Comparison of ENCODE assay signal across 10 cellular contexts in the genomic region with DNA sequence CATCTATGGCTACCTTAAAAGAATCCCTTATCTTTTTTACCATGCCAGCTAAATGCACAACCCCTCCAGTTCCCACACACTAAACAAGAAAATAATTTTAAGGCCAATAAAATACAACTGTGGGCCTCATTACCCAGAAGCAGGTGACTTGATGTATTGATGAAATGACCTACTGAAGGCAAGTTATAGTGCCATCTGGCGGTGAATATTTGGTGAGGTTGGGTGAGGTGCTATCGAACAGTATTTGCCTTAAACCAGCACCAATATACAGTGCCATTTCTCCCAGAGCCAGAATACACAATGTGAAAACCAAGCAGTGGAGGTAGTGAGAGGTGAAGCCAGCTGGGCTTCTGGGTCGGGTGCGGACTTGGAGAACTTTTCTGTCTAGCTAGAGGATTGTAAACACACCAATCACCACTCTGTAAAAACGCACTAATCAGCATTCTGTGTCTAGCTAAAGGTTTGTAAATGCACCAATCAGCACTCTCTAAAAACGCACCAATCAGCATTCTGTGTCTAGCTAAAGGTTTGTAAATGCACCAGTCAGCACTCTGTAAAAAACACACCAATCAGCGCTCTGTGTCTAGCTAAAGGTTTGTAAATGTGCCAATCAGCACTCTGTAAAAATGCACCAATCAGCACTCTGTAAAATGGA. TPM values are rescaled to one million over a fixed set of nuclear protein-coding genes. Genes with fewer than 3 reads are reported as not detected.
DNase-seq lines count a peak whose midpoint lies in the region; ATAC-seq, FAIRE-seq and TF ChIP-seq lines count a peak whose summit lies in the region.
"Not testable (repeated sequence)": the region's sequence is repeated elsewhere in the genome, so short reads cannot be mapped to it uniquely, and the experiment has no call there.
"Had no signal": no experiment of that assay in that cellular context is flagged by ENCODE, and none has a peak within 500 bp of the region (broad histone marks: within the 10 kb centered on the region; RNA-seq: fewer than 3 reads in every experiment).

No MANE protein-coding gene starts in this region.

- H3K9ac ChIP-seq in HCT116 (ENCODE audit: low read length); GM12878 (ENCODE audit: control insufficient read depth, insufficient read depth, low read length): not testable (repeated sequence)

- H3K36me3 Mint-ChIP-seq in T-helper 2 cell treated with Interferon-gamma antibody and Interleukin-4, amounts not matched to agents 5 μg/mL and 100 μg/mL, for 36 hours (ENCODE audit: low read depth); memory B cell: not testable (repeated sequence)

- not testable (repeated sequence) for H3K27me3 ChIP-seq in HCT116 (ENCODE audit: insufficient read depth, low read length); GM12878 (replicated peaks in 1 of 2; ENCODE audit: control insufficient read depth in 2 of 2, insufficient read depth in 2 of 2, low read length in 1 of 2); tibial nerve

- TF ChIP-seq CTCF in HCT116 (IDR thresholded peaks at IDR 0.05 in 2 of 3, conservative IDR thresholded peaks at IDR 0.05 in 1 of 3; ENCODE audit: borderline replicate concordance in 1 of 3, insufficient read depth in 1 of 3, low read depth in 2 of 3, low read length in 2 of 3) (peak; percentile 22 to 72 (median 65); a peak in 4 of 6 replicates), GM12878 (IDR thresholded peaks at IDR 0.05 in 2 of 3, conservative IDR thresholded peaks at IDR 0.05 in 1 of 3; ENCODE audit: control insufficient read depth in 2 of 3, extremely low read depth in 1 of 3, insufficient read depth in 1 of 3, low read depth in 3 of 3, low read length in 3 of 3) (peak; percentile 14 to 32 (median 20); a peak in 4 of 6 replicates), fibroblast of pulmonary artery (IDR thresholded peaks at IDR 0.05; ENCODE audit: low read length, missing control alignments) (peak; percentile 46), tibial nerve (IDR thresholded peaks at IDR 0.05) (peak in 3 of 5 experiments; percentile 13 to 34 (median 20))

- peak overlapping the region; percentile 26 for H3K27ac Mint-ChIP-seq in T-helper 2 cell treated with Interferon-gamma antibody and Interleukin-4, amounts not matched to agents 5 μg/mL and 100 μg/mL, for 36 hours
- not testable (repeated sequence) for H3K27ac Mint-ChIP-seq in memory B cell

- not testable (repeated sequence) for H3K4me2 ChIP-seq in HCT116 (ENCODE audit: low read length); GM12878 (ENCODE audit: control insufficient read depth, insufficient read depth)

- H4K20me1 ChIP-seq in HCT116 (ENCODE audit: insufficient read depth); GM12878 (ENCODE audit: control insufficient read depth, insufficient read depth): not testable (repeated sequence)

- FAIRE-seq in GM12878 (lab: Jason Lieb, UNC), result not testable (repeated sequence)

- SMC1A ChIA-PET in GM12878 (lab: Charles Lee; ENCODE audit: uncharacterized antibody, unreplicated experiment), result interaction anchor here (1.0 kb wide), 1 partner anchor 12 kb away, joined by 3 read pairs; no protein-coding TSS in a partner anchor

- in situ Hi-C loops in GM12878 (cut with MboI), result not testable (repeated sequence)

- not testable (repeated sequence) for H3K9me2 ChIP-seq in HCT116 (ENCODE audit: insufficient read depth)

- RAD21 ChIA-PET in HCT116 (lab: Charles Lee; ENCODE audit: low non-redundant PET in 1 of 2, low total read pairs in 2 of 2, uncharacterized antibody in 2 of 2, unreplicated experiment in 2 of 2); GM12878 (lab: Charles Lee; ENCODE audit: unreplicated experiment): not testable (repeated sequence)

- not testable (repeated sequence) for H3K4me1 Mint-ChIP-seq in T-helper 2 cell treated with Interferon-gamma antibody and Interleukin-4, amounts not matched to agents 5 μg/mL and 100 μg/mL, for 36 hours (ENCODE audit: low read depth); memory B cell

- H2AFZ ChIP-seq in HCT116 (ENCODE audit: low read depth, low read length, poor library complexity, severe bottlenecking); GM12878 (ENCODE audit: control insufficient read depth, low read depth, low read length): not testable (repeated sequence)

- H3K9me3 Mint-ChIP-seq in T-helper 2 cell treated with Interferon-gamma antibody and Interleukin-4, amounts not matched to agents 5 μg/mL and 100 μg/mL, for 36 hours, result peaks cover 18% of the 10 kb centered on the region
- H3K9me3 Mint-ChIP-seq in memory B cell, result not testable (repeated sequence)

- TF ChIP-seq RAD21 in HCT116 (IDR thresholded peaks at IDR 0.05; ENCODE audit: low read depth) (peak; percentile 36), GM12878 (IDR thresholded peaks at IDR 0.05; ENCODE audit: insufficient read depth, low read depth, low read length) (0 out of 2 replicates have a peak, but pooled peaks have one; percentile 25)

- H3K36me3 ChIP-seq in HCT116 (ENCODE audit: control insufficient read depth in 1 of 2, insufficient read depth in 2 of 2, low read length in 2 of 2); GM12878 (ENCODE audit: control insufficient read depth in 2 of 2, insufficient read depth in 2 of 2, low read length in 1 of 2); tibial nerve: not testable (repeated sequence)

- H3K4me1 ChIP-seq in HCT116 (ENCODE audit: control insufficient read depth in 1 of 2, insufficient read depth in 2 of 2, low read length in 2 of 2); GM12878 (ENCODE audit: control insufficient read depth, insufficient read depth, low read length); tibial nerve: not testable (repeated sequence)

- intact Hi-C loops in HCT116 (cut with micrococcal nuclease); GM12878 (cut with micrococcal nuclease; ENCODE audit: unreplicated experiment): not testable (repeated sequence)

- not testable (repeated sequence) for BruUV-seq in HCT116 (replicated peaks; lab: Mats Ljungman, UMichigan); GM12878 (replicated peaks; lab: Mats Ljungman, UMichigan)

- H3K27ac ChIP-seq in HCT116 (ENCODE audit: low read depth, low read length); GM12878 (ENCODE audit: control insufficient read depth, insufficient read depth); tibial nerve: not testable (repeated sequence)

- H3K79me2 ChIP-seq in HCT116 (ENCODE audit: insufficient read depth, low read length); GM12878 (ENCODE audit: control insufficient read depth, insufficient read depth, low read length): not testable (repeated sequence)

- CTCF ChIA-PET in HCT116 (lab: Charles Lee) (interaction anchor here (2.1 kb wide), 1 partner anchor 15 kb away, joined by 10 read pairs; no protein-coding TSS in a partner anchor), GM12878 (lab: Yijun Ruan, JAX) (interaction anchor here (1.2 to 4.9 kb wide), 3 partner anchors 12 to 162 kb away, joined by 4 to 22 read pairs (median 4); no protein-coding TSS in a partner anchor)

- POLR2A ChIA-PET in HCT116 (lab: Charles Lee); GM12878 (lab: Charles Lee): not testable (repeated sequence)

- H3K4me3 Mint-ChIP-seq in T-helper 2 cell treated with Interferon-gamma antibody and Interleukin-4, amounts not matched to agents 5 μg/mL and 100 μg/mL, for 36 hours; memory B cell: not testable (repeated sequence)

- WGBS in GM12878 (ENCODE audit: insufficient coverage, insufficient replicate concordance, low lambda C conversion rate, missing lambda C conversion rate), result 35% methylated on average over 7 of the region's 7 CpGs
- 59 to 65% methylated on average over 7 of the region's 7 CpGs for WGBS in tibial nerve, 2 donors

- TF ChIP-seq POLR2A in HCT116 (IDR thresholded peaks at IDR 0.05; ENCODE audit: borderline replicate concordance, extremely low read depth, insufficient read depth, insufficient read length); GM12878 (IDR thresholded peaks at IDR 0.05; ENCODE audit: low read depth, low read length); tibial nerve (IDR thresholded peaks at IDR 0.05): not testable (repeated sequence)

- not testable (repeated sequence) for H3K9me3 ChIP-seq in HCT116 (ENCODE audit: control insufficient read depth in 1 of 2, insufficient read depth in 1 of 2, low read depth in 1 of 2, low read length in 2 of 2); GM12878 (replicated peaks; ENCODE audit: control insufficient read depth, insufficient read depth, low read length); tibial nerve

- peak; percentile 3 for DNase-seq in COLO668 (lab: John Stamatoyannopoulos, UW; ENCODE audit: unreplicated experiment)
- peak; percentile 65 for DNase-seq in HCT116 (ENCODE audit: low read depth, low spot score)
- peak; percentile 40 to 72 for DNase-seq in NCI-H526 (lab: John Stamatoyannopoulos, UW)
- DNase-seq in T-helper 2 cell treated with Interferon-gamma antibody and Interleukin-4, amounts not matched to agents 5 μg/mL and 100 μg/mL, for 36 hours (ENCODE audit: low spot score); GM12878 (ENCODE audit: low read depth, low spot score); memory B cell (ENCODE audit: low spot score in 2 of 2): not testable (repeated sequence)
- peak; percentile 44 for DNase-seq in fibroblast of pulmonary artery (ENCODE audit: low read depth)
- peak in 1 of 2 donors; percentile 32 for DNase-seq in tibial nerve (ENCODE audit: low spot score in 2 of 2)

- H3K4me3 ChIP-seq in HCT116 (replicated peaks in 1 of 2; ENCODE audit: low read depth in 1 of 2, low read length in 2 of 2); GM12878; fibroblast of pulmonary artery (replicated peaks; ENCODE audit: low read depth, low read length); tibial nerve: not testable (repeated sequence)

- ATAC-seq in HCT116 (peak; percentile 89), memory B cell (ENCODE audit: low read depth) (peak; percentile 66)
- not testable (repeated sequence) for ATAC-seq in GM12878

- not testable (repeated sequence) for TF ChIP-seq EP300 in GM12878 (IDR thresholded peaks at IDR 0.05; ENCODE audit: borderline replicate concordance in 1 of 2, control insufficient read depth in 1 of 2, low read depth in 2 of 2, low read length in 2 of 2); tibial nerve (IDR thresholded peaks at IDR 0.05)

- H3K27me3 Mint-ChIP-seq in T-helper 2 cell treated with Interferon-gamma antibody and Interleukin-4, amounts not matched to agents 5 μg/mL and 100 μg/mL, for 36 hours (ENCODE audit: low read depth), result not testable (repeated sequence)
- peaks cover 20% of the 10 kb centered on the region for H3K27me3 Mint-ChIP-seq in memory B cell

RNA-seq across cellular contexts. Expression of gene SPACA6, which starts 17.1 kb away (rescaled TPM):
- total RNA-seq in HCT116 (2021; ENCODE audit: unreplicated experiment) (13.9 TPM), GM12878 (2014; rRNA removed) (4.6 and 4.8 TPM in 2 replicates), GM12878 (2014; rRNA removed; fragmentation: Illumina TruSeq; extraction: Trizol) (0.78 and 1.1 TPM in 2 replicates), GM12878 (2021) (2.2 and 3.2 TPM in 2 replicates), tibial nerve (10 to 100 TPM; 10.7 to 47.9 (median 34.0) TPM)
- polyA plus RNA-seq in HCT116 (2012), result 4.6 and 6.9 TPM in 2 replicates
- 2.9 and 4.2 TPM in 2 replicates for total RNA-seq in GM12878 (2013; cell fraction: nucleolus; rRNA removed)
- polyA plus RNA-seq in GM12878 (2011; ENCODE audit: low read depth), result not detected
- polyA plus RNA-seq in GM12878 (2011; rRNA removed) (0.27 and 0.87 TPM in 2 replicates), GM12878 (2014; fragmentation: Illumina TruSeq; extraction: Trizol) (0.31 and 1.1 TPM in 2 replicates), GM12878 (2014; fragmentation: Nextera tagmentation; extraction: Ambion mirVana) (1 to 10 TPM; 1.2 to 1.3 TPM), GM12878 (2014; rRNA removed) (4.2 and 4.7 TPM in 2 replicates), GM12878 (2016; fragmentation: Nextera tagmentation; extraction: Ambion mirVana) (1 to 10 TPM; 3.0 to 6.5 TPM)
- 0.36 and 0.97 TPM in 2 replicates for polyA plus RNA-seq in GM12878 (2011; cell fraction: cytosol; rRNA removed)
- polyA plus RNA-seq in GM12878 (2011; cell fraction: nucleus; rRNA removed), result 0.81 and 1.2 TPM in 2 replicates
- polyA plus RNA-seq in GM12878 (2012), result 2.0 and 4.5 TPM in 2 replicates
- polyA minus RNA-seq in GM12878 (2011; rRNA and poly(A)+ RNA removed), result 0.36 and 0.37 TPM in 2 replicates
- not detected in 2 replicates for polyA minus RNA-seq in GM12878 (2011; cell fraction: cytosol; rRNA and poly(A)+ RNA removed)
- 3.0 and 8.2 TPM in 2 replicates for polyA minus RNA-seq in GM12878 (2011; cell fraction: nucleus; rRNA and poly(A)+ RNA removed)

RNA-seq across cellular contexts. Expression of gene SIGLEC14, which starts 29.4 kb away (rescaled TPM):
- not detected for total RNA-seq in HCT116 (2021; ENCODE audit: unreplicated experiment)
- not detected in 2 replicates for polyA plus RNA-seq in HCT116 (2012)
- 5.5 and 8.5 TPM in 2 replicates for total RNA-seq in GM12878 (2013; cell fraction: nucleolus; rRNA removed)
- 4.4 and 6.7 TPM in 2 replicates for total RNA-seq in GM12878 (2014; rRNA removed)
- 2.9 and 3.2 TPM in 2 replicates for total RNA-seq in GM12878 (2014; rRNA removed; fragmentation: Illumina TruSeq; extraction: Trizol)
- 6.2 and 6.8 TPM in 2 replicates for total RNA-seq in GM12878 (2021)
- 0.68 TPM for polyA plus RNA-seq in GM12878 (2011; ENCODE audit: low read depth)
- 0.72 and 1.6 TPM in 2 replicates for polyA plus RNA-seq in GM12878 (2011; rRNA removed)
- polyA plus RNA-seq in GM12878 (2011; cell fraction: cytosol; rRNA removed), result 1.3 and 1.4 TPM in 2 replicates
- 0.76 and 1.3 TPM in 2 replicates for polyA plus RNA-seq in GM12878 (2011; cell fraction: nucleus; rRNA removed)
- 1.1 and 1.6 TPM in 2 replicates for polyA plus RNA-seq in GM12878 (2012)
- polyA plus RNA-seq in GM12878 (2014; fragmentation: Illumina TruSeq; extraction: Trizol), result 4.8 and 5.0 TPM in 2 replicates
- under 1 TPM; 0.57 to 0.82 TPM for polyA plus RNA-seq in GM12878 (2014; fragmentation: Nextera tagmentation; extraction: Ambion mirVana)
- 4.4 and 4.6 TPM in 2 replicates for polyA plus RNA-seq in GM12878 (2014; rRNA removed)
- polyA plus RNA-seq in GM12878 (2016; fragmentation: Nextera tagmentation; extraction: Ambion mirVana), result 1 to 10 TPM; 7.1 to 8.4 TPM
- 0.66 and 1.5 TPM in 2 replicates for polyA minus RNA-seq in GM12878 (2011; rRNA and poly(A)+ RNA removed)
- not detected in 2 replicates for polyA minus RNA-seq in GM12878 (2011; cell fraction: cytosol; rRNA and poly(A)+ RNA removed)
- polyA minus RNA-seq in GM12878 (2011; cell fraction: nucleus; rRNA and poly(A)+ RNA removed), result 0.48 and 1.8 TPM in 2 replicates
- total RNA-seq in tibial nerve, result 1 to 10 TPM in 3 of 4 donors, not detected in 1; 1.9 to 6.3 (median 4.9) TPM
- total RNA-seq: pulmonary artery endothelial cell had no signal

RNA-seq across cellular contexts. Expression of gene SIGLEC5, which starts 45.8 kb away (rescaled TPM):
- total RNA-seq in HCT116 (2021; ENCODE audit: unreplicated experiment) (not detected), GM12878 (2014; rRNA removed) (1.9 and 2.5 TPM in 2 replicates), GM12878 (2014; rRNA removed; fragmentation: Illumina TruSeq; extraction: Trizol) (1.2 and 1.5 TPM in 2 replicates), GM12878 (2021) (1.1 TPM in 1 of 2 replicates, not detected in the other), tibial nerve (1 to 10 TPM in 3 of 4 donors, under 1 TPM in 1; 0.20 to 2.2 (median 1.6) TPM)
- not detected in 2 replicates for polyA plus RNA-seq in HCT116 (2012)
- not detected in 2 replicates for total RNA-seq in GM12878 (2013; cell fraction: nucleolus; rRNA removed)
- polyA plus RNA-seq in GM12878 (2011; ENCODE audit: low read depth), result not detected
- polyA plus RNA-seq in GM12878 (2011; rRNA removed) (0.45 TPM in 1 of 2 replicates, not detected in the other), GM12878 (2014; fragmentation: Illumina TruSeq; extraction: Trizol) (0.44 and 1.4 TPM in 2 replicates), GM12878 (2014; fragmentation: Nextera tagmentation; extraction: Ambion mirVana) (under 1 TPM; 0.05 to 0.06 TPM), GM12878 (2014; rRNA removed) (not detected in 2 replicates), GM12878 (2016; fragmentation: Nextera tagmentation; extraction: Ambion mirVana) (1 to 10 TPM; 1.6 to 1.8 TPM)
- polyA plus RNA-seq in GM12878 (2011; cell fraction: cytosol; rRNA removed), result 0.30 TPM in 1 of 2 replicates, not detected in the other
- polyA plus RNA-seq in GM12878 (2011; cell fraction: nucleus; rRNA removed), result not detected in 2 replicates
- polyA plus RNA-seq in GM12878 (2012), result 0.14 and 0.42 TPM in 2 replicates
- polyA minus RNA-seq in GM12878 (2011; rRNA and poly(A)+ RNA removed), result 0.88 TPM in 1 of 2 replicates, not detected in the other
- polyA minus RNA-seq in GM12878 (2011; cell fraction: cytosol; rRNA and poly(A)+ RNA removed), result 1.2 and 2.0 TPM in 2 replicates
- polyA minus RNA-seq in GM12878 (2011; cell fraction: nucleus; rRNA and poly(A)+ RNA removed), result 1.3 and 2.1 TPM in 2 replicates
- total RNA-seq: pulmonary artery endothelial cell had no signal

RNA-seq across cellular contexts. Expression of gene HAS1, which starts 47.8 kb away (rescaled TPM):
- not detected for total RNA-seq in HCT116 (2021; ENCODE audit: unreplicated experiment)
- 0.04 TPM in 1 of 2 replicates, not detected in the other for polyA plus RNA-seq in HCT116 (2012)
- not detected in 2 replicates for total RNA-seq in GM12878 (2013; cell fraction: nucleolus; rRNA removed)
- total RNA-seq in GM12878 (2014; rRNA removed), result not detected in 2 replicates
- not detected in 2 replicates for total RNA-seq in GM12878 (2014; rRNA removed; fragmentation: Illumina TruSeq; extraction: Trizol)
- not detected in 2 replicates for total RNA-seq in GM12878 (2021)
- polyA plus RNA-seq in GM12878 (2011; ENCODE audit: low read depth), result not detected
- not detected in 2 replicates for polyA plus RNA-seq in GM12878 (2011; rRNA removed)
- polyA plus RNA-seq in GM12878 (2011; cell fraction: cytosol; rRNA removed), result not detected in 2 replicates
- polyA plus RNA-seq in GM12878 (2011; cell fraction: nucleus; rRNA removed), result not detected in 2 replicates
- 0.04 and 0.12 TPM in 2 replicates for polyA plus RNA-seq in GM12878 (2012)
- not detected in 2 replicates for polyA plus RNA-seq in GM12878 (2014; fragmentation: Illumina TruSeq; extraction: Trizol)
- polyA plus RNA-seq in GM12878 (2014; fragmentation: Nextera tagmentation; extraction: Ambion mirVana), result not detected
- not detected in 2 replicates for polyA plus RNA-seq in GM12878 (2014; rRNA removed)
- not detected for polyA plus RNA-seq in GM12878 (2016; fragmentation: Nextera tagmentation; extraction: Ambion mirVana)
- not detected in 2 replicates for polyA minus RNA-seq in GM12878 (2011; rRNA and poly(A)+ RNA removed)
- polyA minus RNA-seq in GM12878 (2011; cell fraction: cytosol; rRNA and poly(A)+ RNA removed), result not detected in 2 replicates
- not detected in 2 replicates for polyA minus RNA-seq in GM12878 (2011; cell fraction: nucleus; rRNA and poly(A)+ RNA removed)
- 1 to 10 TPM in 1 of 4 donors, under 1 TPM in 1, not detected in 2; 0.44 to 3.3 TPM for total RNA-seq in tibial nerve
- total RNA-seq: glomerular endothelial cell, pulmonary artery endothelial cell had no signal
